In the genomic region with DNA sequence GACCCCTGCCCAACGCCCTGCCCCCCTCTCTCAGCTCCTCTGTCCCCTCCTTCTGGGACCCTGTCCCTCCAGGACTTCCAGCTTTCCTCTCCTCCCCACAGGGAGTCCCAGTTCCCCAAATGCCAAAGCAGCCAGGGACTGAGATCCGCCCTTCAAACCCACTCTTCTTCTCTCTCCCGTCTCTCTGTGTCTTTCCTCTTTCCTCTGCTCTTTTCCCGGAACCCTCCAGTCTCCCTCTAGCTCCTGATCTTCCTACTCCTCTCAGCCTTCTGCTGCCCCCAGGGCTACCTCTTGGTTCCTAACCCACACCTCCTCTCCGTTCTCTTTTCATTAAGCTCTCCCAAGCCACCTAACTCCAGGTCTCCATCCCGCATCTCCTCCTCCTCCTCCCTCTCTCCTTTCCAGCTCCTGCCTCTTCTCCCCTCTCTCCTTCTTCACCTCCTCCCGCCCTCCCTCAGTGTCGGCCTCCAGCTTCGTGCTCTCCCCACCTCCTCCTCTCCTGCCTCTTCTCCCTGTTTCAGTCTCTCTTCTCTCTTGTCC, we compare ENCODE assay signal across 8 cellular contexts. TPM values are rescaled to one million over a fixed set of nuclear protein-coding genes. Genes with fewer than 3 reads are reported as not detected.
A peak's percentile ranks its signal among the peaks of the same experiment; 100 is the strongest.
DNase-seq lines count a peak whose midpoint lies in the region; ATAC-seq and TF ChIP-seq lines count a peak whose summit lies in the region.

A gene (minus strand): TSS at position 536 of the 540 bp plus-strand sequence. CDS start 555 bp downstream, outside the sequence.

- peak within 1 kb of the TSS; percentile 81 for H3K4me3 Mint-ChIP-seq in mesothelial cell of epicardium

- DNase-seq in NCI-H82 (lab: John Stamatoyannopoulos, UW) = peak; percentile 80
- no peak for DNase-seq in coronary artery (ENCODE audit: low spot score)
- DNase-seq in mesothelial cell of epicardium (ENCODE audit: low spot score in 2 of 2, unreplicated experiment in 2 of 2) = no peak
- DNase-seq in upper lobe of right lung = no peak
- DNase-seq in NCI-H774 (lab: John Stamatoyannopoulos, UW) = no peak
- no peak for DNase-seq in activated CD4-positive, alpha-beta T cell treated with anti-CD3 and anti-CD28 coated beads, Interleukin-2, amount 50 U/mL, for 1 hour
- no peak for DNase-seq in SIG-M5 (lab: John Stamatoyannopoulos, UW)

- intact Hi-C loops in upper lobe of right lung (cut with DNase I) = no loop called here

- peaks cover 7% of the 10 kb centered on the region for H3K36me3 Mint-ChIP-seq in mesothelial cell of epicardium

- H3K9me3 ChIP-seq in upper lobe of right lung = no peaks in the 10 kb centered on the region

- H3K4me1 ChIP-seq in upper lobe of right lung = peaks cover 21% of the 10 kb centered on the region

- TF ChIP-seq CTCF in coronary artery (IDR thresholded peaks at IDR 0.05) (no peak), mesothelial cell of epicardium (IDR thresholded peaks at IDR 0.05; ENCODE audit: unreplicated experiment) (no peak), upper lobe of right lung (IDR thresholded peaks at IDR 0.05) (no peak)

- H3K27me3 ChIP-seq in upper lobe of right lung = no peaks in the 10 kb centered on the region

- peak within 1 kb of the TSS; percentile 95 for H3K27ac Mint-ChIP-seq in mesothelial cell of epicardium

- H3K4me3 ChIP-seq in GM08714 (ENCODE audit: low read length) = peak within 1 kb of the TSS; percentile 44; the same call in 1 of the 2 replicates
- H3K4me3 ChIP-seq in coronary artery = peak within 1 kb of the TSS; percentile 90
- H3K4me3 ChIP-seq in upper lobe of right lung = peak within 1 kb of the TSS; percentile 56

- H3K36me3 ChIP-seq in upper lobe of right lung = no peaks in the 10 kb centered on the region

- H3K27ac ChIP-seq in coronary artery (peak within 1 kb of the TSS; percentile 80 to 92), upper lobe of right lung (peak within 1 kb of the TSS; percentile 66)

- no peaks in the 10 kb centered on the region for H3K27me3 Mint-ChIP-seq in mesothelial cell of epicardium (ENCODE audit: low read depth)

- peaks cover 18% of the 10 kb centered on the region for H3K4me1 Mint-ChIP-seq in mesothelial cell of epicardium

- peak; percentile 16 for ATAC-seq in upper lobe of right lung

- no peaks in the 10 kb centered on the region for H3K9me3 Mint-ChIP-seq in mesothelial cell of epicardium

RNA-seq across cellular contexts. Expression of the gene that starts here (rescaled TPM):
- total RNA-seq in mesothelial cell of epicardium (48.2 to 55.0 TPM (median 53.1 TPM) in 3 replicates), upper lobe of right lung (9.5 TPM)
